In genomic region chr11:117824571-117825537, GRCh38 we compare ENCODE assay signal across 9 cellular contexts. TPM values are rescaled to one million over a fixed set of nuclear protein-coding genes. Genes with fewer than 3 reads are reported as not detected.
DNase-seq lines count a peak whose midpoint lies in the region; ATAC-seq and TF ChIP-seq lines count a peak whose summit lies in the region.
"Had no signal": no experiment of that assay in that cellular context is flagged by ENCODE, and none has a peak within 500 bp of the region (broad histone marks: within the 10 kb centered on the region; RNA-seq: fewer than 3 reads in every experiment).

TSS of gene FXYD2 (minus strand) at chr11:117824744. CDS start at chr11:117824678, 66 bp downstream.

- H4K91ac ChIP-seq in neuronal stem cell (ENCODE audit: low read depth, low read length, poor library complexity), result no peak within 1 kb of the TSS

- peak within 1 kb of the TSS; percentile 28 for H2AK5ac ChIP-seq in neuronal stem cell (ENCODE audit: low read depth, low read length)

- peaks cover 5 to 77% (median 23%) of the 10 kb centered on the region in 4 donors for H3K4me1 Mint-ChIP-seq in CD4-positive, CD25-positive, alpha-beta regulatory T cell
- peaks cover 35% of the 10 kb centered on the region for H3K4me1 Mint-ChIP-seq in endodermal cell

- H3K23ac ChIP-seq in neuronal stem cell (ENCODE audit: low read depth, low read length, poor library complexity), result peak within 1 kb of the TSS; percentile 70

- H2BK5ac ChIP-seq in neuronal stem cell (ENCODE audit: low read length), result no peak within 1 kb of the TSS

- no peak within 1 kb of the TSS for H3K4me3 ChIP-seq in CD4-positive, CD25-positive, alpha-beta regulatory T cell (ENCODE audit: low read depth, low read length)
- no peak within 1 kb of the TSS for H3K4me3 ChIP-seq in endodermal cell (ENCODE audit: low read length)
- H3K4me3 ChIP-seq in neuronal stem cell (ENCODE audit: low read length in 2 of 2), result no peak within 1 kb of the TSS
- H3K4me3 ChIP-seq: SK-N-MC had no signal

- peak within 1 kb of the TSS; percentile 66 for H2AFZ ChIP-seq in neuronal stem cell (ENCODE audit: low read length)

- no peaks in the 10 kb centered on the region for H3K36me3 Mint-ChIP-seq in CD4-positive, CD25-positive, alpha-beta regulatory T cell
- no peaks in the 10 kb centered on the region for H3K36me3 Mint-ChIP-seq in endodermal cell (ENCODE audit: low read depth)

- no peaks in the 10 kb centered on the region for H3K36me3 ChIP-seq in CD4-positive, CD25-positive, alpha-beta regulatory T cell (ENCODE audit: control insufficient read depth, insufficient read depth, low read length)
- H3K36me3 ChIP-seq in endodermal cell (ENCODE audit: control insufficient read depth, insufficient read depth, low read length) (no peaks in the 10 kb centered on the region), neuronal stem cell (replicated peaks in 1 of 2; ENCODE audit: control insufficient read depth in 2 of 2, insufficient read depth in 2 of 2, low read length in 2 of 2) (no peaks in the 10 kb centered on the region)

- no peaks in the 10 kb centered on the region for H3K9me3 Mint-ChIP-seq in CD4-positive, CD25-positive, alpha-beta regulatory T cell
- H3K9me3 Mint-ChIP-seq in endodermal cell, result no peaks in the 10 kb centered on the region

- H3K4me3 Mint-ChIP-seq in CD4-positive, CD25-positive, alpha-beta regulatory T cell, result peak within 1 kb of the TSS; percentile 67 to 82 (median 74)
- no peak within 1 kb of the TSS for H3K4me3 Mint-ChIP-seq in endodermal cell

- H3K9ac ChIP-seq in endodermal cell (ENCODE audit: extremely low read depth, low read length, poor library complexity, severe bottlenecking) (no peak within 1 kb of the TSS), neuronal stem cell (ENCODE audit: low read depth, low read length, poor library complexity) (peak within 1 kb of the TSS; percentile 78)

- no peak within 1 kb of the TSS for H3K4me2 ChIP-seq in neuronal stem cell (ENCODE audit: insufficient read depth, low read length, poor library complexity, severe bottlenecking)

- H3K14ac ChIP-seq in neuronal stem cell (ENCODE audit: low read length), result peak within 1 kb of the TSS; percentile 50

- no peak within 1 kb of the TSS for H4K8ac ChIP-seq in neuronal stem cell (ENCODE audit: low read depth, low read length)

- no peaks in the 10 kb centered on the region for H3K27me3 Mint-ChIP-seq in CD4-positive, CD25-positive, alpha-beta regulatory T cell
- H3K27me3 Mint-ChIP-seq in endodermal cell (ENCODE audit: insufficient read depth), result peaks cover 9% of the 10 kb centered on the region

- peak within 1 kb of the TSS; percentile 67 for H3K27ac ChIP-seq in CD4-positive, CD25-positive, alpha-beta regulatory T cell (ENCODE audit: insufficient read depth, low read length, poor library complexity, severe bottlenecking)
- H3K27ac ChIP-seq in endodermal cell (ENCODE audit: low read depth, low read length), result no peak within 1 kb of the TSS
- no peak within 1 kb of the TSS for H3K27ac ChIP-seq in neuronal stem cell (replicated peaks; ENCODE audit: low read length)
- H3K27ac ChIP-seq: SK-N-MC had no signal

- WGBS in endodermal cell (ENCODE audit: insufficient coverage in 1 of 2, insufficient read length in 1 of 2), 2 experiments, result 83 to 85% methylated on average over 13 to 22 of the region's 22 CpGs
- WGBS in neuronal stem cell (ENCODE audit: extremely low coverage in 2 of 2, insufficient read length in 2 of 2, insufficient replicate concordance in 1 of 2), 2 donors, result no CpG with 5 or more reads among the region's 22 CpGs

- TF ChIP-seq CTCF in endodermal cell (conservative IDR thresholded peaks at IDR 0.05), result no peak

- no peak for ATAC-seq in CD4-positive, CD25-positive, alpha-beta regulatory T cell (ENCODE audit: low read depth in 2 of 2)
- ATAC-seq in GM21786 (IDR thresholded peaks at IDR 0.05; ENCODE audit: unreplicated experiment), result no peak

- H3K9me3 ChIP-seq in CD4-positive, CD25-positive, alpha-beta regulatory T cell (ENCODE audit: control insufficient read depth in 2 of 2, low read length in 2 of 2), result no peaks in the 10 kb centered on the region
- no peaks in the 10 kb centered on the region for H3K9me3 ChIP-seq in endodermal cell (ENCODE audit: control insufficient read depth, low read length)
- H3K9me3 ChIP-seq in neuronal stem cell (replicated peaks in 1 of 2; ENCODE audit: control insufficient read depth in 2 of 2, insufficient read depth in 1 of 2, low read depth in 1 of 2, low read length in 2 of 2), result no peaks in the 10 kb centered on the region

- no peak for DNase-seq in CD4-positive, CD25-positive, alpha-beta regulatory T cell
- DNase-seq in NCI-H345 treated with DMSO at 0.1 percent for 48 hours (lab: John Stamatoyannopoulos, UW; ENCODE audit: unreplicated experiment) (peak; percentile 41), endodermal cell (peak; percentile 53), neuronal stem cell (ENCODE audit: low spot score) (no peak), NCI-H226 (no peak), 8988T (no peak), GF-D8 (lab: John Stamatoyannopoulos, UW) (no peak)

- peaks cover 51% of the 10 kb centered on the region for H3K4me1 ChIP-seq in CD4-positive, CD25-positive, alpha-beta regulatory T cell (ENCODE audit: control insufficient read depth, insufficient read depth, low read length, poor library complexity, severe bottlenecking)
- peaks cover 7% of the 10 kb centered on the region for H3K4me1 ChIP-seq in endodermal cell (ENCODE audit: control insufficient read depth, insufficient read depth, low read length)
- peaks cover 3 to 4% of the 10 kb centered on the region in 2 donors for H3K4me1 ChIP-seq in neuronal stem cell (ENCODE audit: control insufficient read depth in 2 of 2, insufficient read depth in 1 of 2, low read depth in 1 of 2, low read length in 2 of 2)

- no peak within 1 kb of the TSS for H2BK15ac ChIP-seq in neuronal stem cell (ENCODE audit: low read length)

- no peaks in the 10 kb centered on the region for H3K27me3 ChIP-seq in CD4-positive, CD25-positive, alpha-beta regulatory T cell (ENCODE audit: control insufficient read depth, insufficient read depth, low read length)
- H3K27me3 ChIP-seq in endodermal cell (ENCODE audit: control insufficient read depth, insufficient read depth, low read length, poor library complexity, severe bottlenecking), result no peaks in the 10 kb centered on the region
- H3K27me3 ChIP-seq in neuronal stem cell (ENCODE audit: control insufficient read depth in 3 of 3, insufficient read depth in 3 of 3, low read depth in 1 of 3, low read length in 3 of 3), result peaks cover 0 to 38% (median 0%) of the 10 kb centered on the region in 3 experiments

- peak within 1 kb of the TSS; percentile 76 for H3K18ac ChIP-seq in neuronal stem cell (ENCODE audit: low read length)

- H3K4ac ChIP-seq in neuronal stem cell (ENCODE audit: low read length), result peak within 1 kb of the TSS; percentile 17

- peak within 1 kb of the TSS; percentile 35 for H2BK120ac ChIP-seq in neuronal stem cell (ENCODE audit: low read depth, low read length)

- H3K79me1 ChIP-seq in neuronal stem cell (ENCODE audit: low read depth, low read length), result no peaks in the 10 kb centered on the region

- no peak within 1 kb of the TSS for H2BK12ac ChIP-seq in neuronal stem cell (ENCODE audit: low read length)

- peak within 1 kb of the TSS; percentile 79 to 92 (median 88) for H3K27ac Mint-ChIP-seq in CD4-positive, CD25-positive, alpha-beta regulatory T cell
- no peak within 1 kb of the TSS for H3K27ac Mint-ChIP-seq in endodermal cell

RNA-seq across cellular contexts. Expression of gene FXYD2, which starts in this region (rescaled TPM):
- total RNA-seq in CD4-positive, CD25-positive, alpha-beta regulatory T cell, result 4.0 TPM
- 10 to 100 TPM; 35.5 to 88.9 (median 72.3) TPM for polyA plus RNA-seq in CD4-positive, CD25-positive, alpha-beta regulatory T cell
- 1 to 10 TPM; 3.0 TPM for total RNA-seq in endodermal cell
- 1.0 TPM for polyA plus RNA-seq in endodermal cell (2013, experiment 1 of 2)
- polyA plus RNA-seq in endodermal cell (2013, experiment 2 of 2), result 1.3 TPM
- polyA plus RNA-seq in neuronal stem cell (2013, experiment 1 of 2), result 4.1 TPM
- 3.3 TPM for polyA plus RNA-seq in neuronal stem cell (2013, experiment 2 of 2)

Comparison
In these comparisons a context has a peak if more than half of its experiments do, and no peak if none do; other contexts are left out.
1. DNase-seq: peak in NCI-H345 treated with DMSO at 0.1 percent for 48 hours (single experiment) and endodermal cell (single experiment); none in CD4-positive, CD25-positive, alpha-beta regulatory T cell (0 of 3), neuronal stem cell (single experiment), NCI-H226 (single experiment), 8988T (single experiment) and GF-D8 (single experiment).